1 cellular context compared by ENCODE assay signal in genomic region chr20:58150772-58151171, GRCh38.
TF ChIP-seq lines count a peak whose summit lies in the region.

No MANE protein-coding gene starts in this region.

TF ChIP-seq in WTC11, 78 proteins besides CTCF, POLR2A, EP300 and RAD21 (continued from another document):
- no peak for TF ChIP-seq HMGXB4 (CRISPR knock-in tag; IDR thresholded peaks at IDR 0.05)
- no peak for TF ChIP-seq NFATC4 (CRISPR knock-in tag; IDR thresholded peaks at IDR 0.05)
- TF ChIP-seq ATF1 (CRISPR knock-in tag; IDR thresholded peaks at IDR 0.05): no peak
- TF ChIP-seq GABPB1 (CRISPR knock-in tag; IDR thresholded peaks at IDR 0.05): no peak
- TF ChIP-seq TP53 (CRISPR knock-in tag; IDR thresholded peaks at IDR 0.05): no peak
- TF ChIP-seq SMAD3 (CRISPR knock-in tag; IDR thresholded peaks at IDR 0.05; ENCODE audit: borderline replicate concordance): no peak
- no peak for TF ChIP-seq ZBTB43 (CRISPR knock-in tag; IDR thresholded peaks at IDR 0.05)
- TF ChIP-seq FOXP1 (CRISPR knock-in tag; IDR thresholded peaks at IDR 0.05; ENCODE audit: borderline replicate concordance): no peak
- TF ChIP-seq SP1 (CRISPR knock-in tag; conservative IDR thresholded peaks at IDR 0.05): no peak
